16 cellular contexts compared by ENCODE assay signal in genomic region chr12:123129651-123130050, GRCh38. TPM values are rescaled to one million over a fixed set of nuclear protein-coding genes. Genes with fewer than 3 reads are reported as not detected.
DNase-seq lines count a peak whose midpoint lies in the region; ATAC-seq and TF ChIP-seq lines count a peak whose summit lies in the region.
"Had no signal": no experiment of that assay in that cellular context is flagged by ENCODE, and none has a peak within 500 bp of the region (broad histone marks: within the 10 kb centered on the region; RNA-seq: fewer than 3 reads in every experiment).

No MANE protein-coding gene starts in this region.

- no peak overlapping the region for H3K4me3 ChIP-seq in CD4-positive, CD25-positive, alpha-beta regulatory T cell (ENCODE audit: low read depth, low read length)

- peaks cover 11 to 69% (median 42%) of the 10 kb centered on the region in 4 donors for H3K4me1 Mint-ChIP-seq in CD4-positive, CD25-positive, alpha-beta regulatory T cell
- H3K4me1 Mint-ChIP-seq in chondrocyte (ENCODE audit: low read depth) (peaks cover 38% of the 10 kb centered on the region), neural crest cell (peaks cover 23% of the 10 kb centered on the region)

- H3K27me3 Mint-ChIP-seq in CD4-positive, CD25-positive, alpha-beta regulatory T cell = no peaks in the 10 kb centered on the region
- H3K27me3 Mint-ChIP-seq in chondrocyte (ENCODE audit: low read depth) (no peaks in the 10 kb centered on the region), neural crest cell (ENCODE audit: low read depth) (no peaks in the 10 kb centered on the region)

- no peaks in the 10 kb centered on the region for H3K9me3 Mint-ChIP-seq in CD4-positive, CD25-positive, alpha-beta regulatory T cell
- H3K9me3 Mint-ChIP-seq in chondrocyte (ENCODE audit: low read depth) (no peaks in the 10 kb centered on the region), neural crest cell (no peaks in the 10 kb centered on the region)
- H3K9me3 Mint-ChIP-seq: H9 had no signal

- ATAC-seq in CD4-positive, CD25-positive, alpha-beta regulatory T cell (ENCODE audit: low read depth in 2 of 2) = no peak
- no peak for ATAC-seq in GM19023 (IDR thresholded peaks at IDR 0.05; ENCODE audit: unreplicated experiment)
- no peak for ATAC-seq in GM19395 (IDR thresholded peaks at IDR 0.05; ENCODE audit: unreplicated experiment)

- peak overlapping the region in 1 of 4 donors; percentile 47 for H3K4me3 Mint-ChIP-seq in CD4-positive, CD25-positive, alpha-beta regulatory T cell
- H3K4me3 Mint-ChIP-seq in chondrocyte (ENCODE audit: unreplicated experiment) (no peak overlapping the region), neural crest cell (no peak overlapping the region)
- H3K4me3 Mint-ChIP-seq: H9 had no signal

- H3K27ac ChIP-seq in CD4-positive, CD25-positive, alpha-beta regulatory T cell (ENCODE audit: insufficient read depth, low read length, poor library complexity, severe bottlenecking) = no peak overlapping the region
- H3K27ac ChIP-seq in KOPT-K1 (ENCODE audit: low read depth, low read length, poor library complexity, severe bottlenecking) = peak overlapping the region; percentile 99

- H3K27ac Mint-ChIP-seq in CD4-positive, CD25-positive, alpha-beta regulatory T cell = peak overlapping the region; percentile 88 to 98 (median 90)
- H3K27ac Mint-ChIP-seq in chondrocyte (ENCODE audit: unreplicated experiment) (peak overlapping the region; percentile 13), neural crest cell (ENCODE audit: unreplicated experiment) (peak overlapping the region; percentile 64)
- H3K27ac Mint-ChIP-seq: H9 had no signal

- no peaks in the 10 kb centered on the region for H3K27me3 ChIP-seq in CD4-positive, CD25-positive, alpha-beta regulatory T cell (ENCODE audit: control insufficient read depth, insufficient read depth, low read length)

- no peaks in the 10 kb centered on the region for H3K9me3 ChIP-seq in CD4-positive, CD25-positive, alpha-beta regulatory T cell (ENCODE audit: control insufficient read depth in 2 of 2, low read length in 2 of 2)
- no peaks in the 10 kb centered on the region for H3K9me3 ChIP-seq in KOPT-K1 (ENCODE audit: insufficient read depth, low read length, poor library complexity, severe bottlenecking)
- H3K9me3 ChIP-seq: SK-N-SH had no signal

- no peak for TF ChIP-seq CTCF in chondrocyte (IDR thresholded peaks at IDR 0.05)
- TF ChIP-seq CTCF in neural crest cell (conservative IDR thresholded peaks at IDR 0.05) = no peak

- H3K36me3 Mint-ChIP-seq in CD4-positive, CD25-positive, alpha-beta regulatory T cell = peaks cover 16% of the 10 kb centered on the region
- H3K36me3 Mint-ChIP-seq in chondrocyte (ENCODE audit: low read depth) (no peaks in the 10 kb centered on the region), neural crest cell (ENCODE audit: low read depth) (no peaks in the 10 kb centered on the region)

- no peaks in the 10 kb centered on the region for H3K36me3 ChIP-seq in CD4-positive, CD25-positive, alpha-beta regulatory T cell (ENCODE audit: control insufficient read depth, insufficient read depth, low read length)
- no peaks in the 10 kb centered on the region for H3K36me3 ChIP-seq in KOPT-K1 (ENCODE audit: insufficient read depth, low read length)

- H3K4me1 ChIP-seq in CD4-positive, CD25-positive, alpha-beta regulatory T cell (ENCODE audit: control insufficient read depth, insufficient read depth, low read length, poor library complexity, severe bottlenecking) = peaks cover 26% of the 10 kb centered on the region

- no peak for DNase-seq in CD4-positive, CD25-positive, alpha-beta regulatory T cell
- DNase-seq in chondrocyte (ENCODE audit: low spot score) (no peak), neural crest cell (ENCODE audit: low read depth, low spot score) (no peak), Ammon's horn (ENCODE audit: low spot score) (no peak)
- DNase-seq: ACHN, H9, Karpas-422, MM.1S, NCI-H1092 treated with DMSO at 0.1 percent for 48 hours, NCI-H2081, NCI-H748 treated with DMSO at 0.1 percent for 48 hours, SHP77 treated with DMSO at 0.1 percent for 48 hours, SK-N-SH had no signal

RNA-seq across cellular contexts. Expression of gene PITPNM2, which starts 21.2 kb away (rescaled TPM):
- 57.2 TPM for total RNA-seq in CD4-positive, CD25-positive, alpha-beta regulatory T cell
- polyA plus RNA-seq in CD4-positive, CD25-positive, alpha-beta regulatory T cell = 1 to 10 TPM; 2.2 to 4.5 (median 3.9) TPM
- total RNA-seq in chondrocyte (6.1 to 11.6 TPM (median 11.5 TPM) in 3 replicates), neural crest cell (7.2 and 9.5 TPM in 2 replicates)

Comparison
In these comparisons a context has a peak if more than half of its experiments do, and no peak if none do; other contexts are left out.
1. H3K27ac Mint-ChIP-seq: peak in every context shown above with its lines; median percentile 90 in CD4-positive, CD25-positive, alpha-beta regulatory T cell; 64 in neural crest cell; 13 in chondrocyte.